ENCODE assay signal across 11 cellular contexts in the genomic region with DNA sequence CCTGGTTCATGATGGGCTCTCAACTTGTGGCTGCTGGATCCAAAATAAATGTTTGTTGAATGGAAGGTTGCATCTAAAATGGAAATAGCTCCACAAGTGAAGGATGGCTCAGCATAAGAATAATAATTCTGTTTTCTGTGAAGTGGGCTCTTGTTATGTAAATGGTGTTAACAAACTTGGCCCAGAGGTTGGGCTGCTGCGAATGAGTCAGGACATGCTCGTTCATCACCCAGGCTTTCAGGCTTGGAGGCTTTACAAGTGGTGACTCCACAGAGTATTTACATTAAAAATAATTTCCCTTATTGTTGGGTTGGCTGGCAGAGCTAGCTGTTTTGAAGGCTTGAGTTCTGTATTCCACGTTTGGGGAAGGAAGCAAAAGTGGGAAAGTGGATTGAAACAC.
DNase-seq lines count a peak whose midpoint lies in the region; ATAC-seq, FAIRE-seq and TF ChIP-seq lines count a peak whose summit lies in the region.
"Had no signal": no experiment of that assay in that cellular context is flagged by ENCODE, and none has a peak within 500 bp of the region (broad histone marks: within the 10 kb centered on the region; RNA-seq: fewer than 3 reads in every experiment).

No MANE protein-coding gene starts in this region.

- TF ChIP-seq POLR2A in H54 (IDR thresholded peaks at IDR 0.05; ENCODE audit: low read depth, low read length) (no peak), gastroesophageal sphincter (IDR thresholded peaks at IDR 0.05) (no peak)

- peak; percentile 36 for FAIRE-seq in H54 (lab: Jason Lieb, UNC)

- peaks cover 36% of the 10 kb centered on the region for H3K4me1 ChIP-seq in adipocyte (ENCODE audit: control insufficient read depth, insufficient read depth, low read length)
- H3K4me1 ChIP-seq in gastroesophageal sphincter = peaks cover 7 to 41% (median 17%) of the 10 kb centered on the region in 3 donors

- no peaks in the 10 kb centered on the region for H3K27me3 ChIP-seq in adipocyte (replicated peaks; ENCODE audit: control insufficient read depth, insufficient read depth, low read length)
- no peaks in the 10 kb centered on the region for H3K27me3 ChIP-seq in gastroesophageal sphincter

- H3K27ac ChIP-seq in gastroesophageal sphincter = peak overlapping the region; percentile 43 to 75 (median 74)
- H3K27ac ChIP-seq in skin epidermis = peak overlapping the region in 18 of 21 experiments; percentile 5 to 83 (median 56)
- H3K27ac ChIP-seq: HL-60 had no signal

- TF ChIP-seq EP300 in gastroesophageal sphincter (IDR thresholded peaks at IDR 0.05) = no peak

- ATAC-seq in gastroesophageal sphincter = peak; percentile 74
- no peak for ATAC-seq in GM21526 (IDR thresholded peaks at IDR 0.05; ENCODE audit: low FRiP score, unreplicated experiment)
- ATAC-seq: activated naive CD8-positive, alpha-beta T cell treated with anti-CD3 and anti-CD28 coated beads, Interleukin-2, amount 50 U/mL, for 24 hours had no signal

- peak overlapping the region; percentile 38 for H3K9ac ChIP-seq in adipocyte (ENCODE audit: low read length)

- TF ChIP-seq CTCF in gastroesophageal sphincter (IDR thresholded peaks at IDR 0.05) = no peak

- H3K36me3 ChIP-seq in adipocyte (ENCODE audit: control insufficient read depth, insufficient read depth, low read length, severe bottlenecking) = peaks cover 26% of the 10 kb centered on the region
- no peaks in the 10 kb centered on the region for H3K36me3 ChIP-seq in gastroesophageal sphincter

- no peaks in the 10 kb centered on the region for H3K9me3 ChIP-seq in adipocyte (ENCODE audit: control insufficient read depth, low read length)
- no peaks in the 10 kb centered on the region for H3K9me3 ChIP-seq in gastroesophageal sphincter

- 4 to 7% methylated on average over 3 of the region's 3 CpGs for WGBS in gastroesophageal sphincter (ENCODE audit: low coverage in 1 of 2), 2 donors

- no peak overlapping the region for H3K4me3 ChIP-seq in adipocyte (ENCODE audit: low read length)
- no peak overlapping the region for H3K4me3 ChIP-seq in gastroesophageal sphincter
- no peak overlapping the region for H3K4me3 ChIP-seq in skin epidermis

- DNase-seq in H54 (ENCODE audit: insufficient read length, low spot score) (no peak), adipocyte (ENCODE audit: low read depth) (peak; percentile 79), NCI-H1930 (lab: John Stamatoyannopoulos, UW) (no peak), Kasumi-1 (lab: John Stamatoyannopoulos, UW) (no peak), NCI-H82 treated with DMSO at 0.1 percent for 48 hours (lab: John Stamatoyannopoulos, UW; ENCODE audit: unreplicated experiment) (no peak)
- DNase-seq: activated naive CD8-positive, alpha-beta T cell treated with anti-CD3 and anti-CD28 coated beads, Interleukin-2, amount 50 U/mL, for 24 hours; NCI-H748 treated with DMSO at 0.1 percent for 48 hours had no signal
